ENCODE assay signal across 27 cellular contexts in the genomic region with DNA sequence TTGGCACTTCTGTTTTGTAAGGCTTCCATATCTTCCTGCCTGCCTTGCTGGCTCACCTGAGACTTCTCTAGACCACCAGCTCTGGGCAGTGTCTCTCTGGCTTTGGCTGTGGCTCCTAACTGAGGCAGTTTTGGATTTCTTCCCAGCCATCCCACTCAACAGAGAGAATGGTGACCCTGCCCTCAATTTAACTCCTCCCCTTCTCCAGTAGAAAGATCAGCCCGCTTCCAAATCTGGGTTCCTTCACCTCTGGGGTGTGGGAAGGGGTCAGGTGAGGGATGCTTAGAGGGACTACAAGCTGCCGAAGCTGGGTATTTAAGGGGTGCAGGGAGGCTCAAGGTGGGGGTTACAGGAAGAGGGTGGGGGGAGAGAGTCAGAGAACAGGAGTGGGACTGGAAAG.
"Had no signal": no experiment of that assay in that cellular context is flagged by ENCODE, and none has a peak within 500 bp of the region (broad histone marks: within the 10 kb centered on the region; RNA-seq: fewer than 3 reads in every experiment).

No MANE protein-coding gene starts in this region.

- H3K4me3 ChIP-seq: ascending aorta, SJCRH30 had no signal

- H3K36me3 ChIP-seq: WERI-Rb-1 had no signal

- H3K4me1 Mint-ChIP-seq: activated naive CD8-positive, alpha-beta T cell treated with anti-CD3 and anti-CD28 coated beads, Interleukin-2, amount 50 U/mL, for 24 hours; central memory CD8-positive, alpha-beta T cell had no signal

- H3K27ac ChIP-seq: ascending aorta, RWPE1, SJCRH30, WERI-Rb-1 had no signal

- H3K4me2 ChIP-seq: SK-N-SH had no signal

- H3K9me3 Mint-ChIP-seq: activated CD8-positive, alpha-beta T cell treated with anti-CD3 and anti-CD28 coated beads for 36 hours; activated naive CD8-positive, alpha-beta T cell treated with anti-CD3 and anti-CD28 coated beads, Interleukin-2, amount 50 U/mL, for 24 hours; activated T-cell treated with anti-CD3 and anti-CD28 coated beads, Interleukin-2, amount 50 U/mL, for 72 hours; brain; central memory CD8-positive, alpha-beta T cell had no signal

- H3K9me3 ChIP-seq: ascending aorta, SJCRH30, SK-N-SH had no signal

- H3K9me2 ChIP-seq: SK-N-SH had no signal

- H3K27me3 ChIP-seq: ascending aorta, SJCRH30 had no signal

- H3K27me3 Mint-ChIP-seq: activated CD8-positive, alpha-beta T cell treated with anti-CD3 and anti-CD28 coated beads for 36 hours; activated naive CD8-positive, alpha-beta T cell treated with anti-CD3 and anti-CD28 coated beads, Interleukin-2, amount 50 U/mL, for 24 hours; brain; central memory CD8-positive, alpha-beta T cell had no signal

- H3K4me1 ChIP-seq: ascending aorta, SJCRH30 had no signal

- H3K4me3 Mint-ChIP-seq: activated CD8-positive, alpha-beta T cell treated with anti-CD3 and anti-CD28 coated beads for 36 hours; activated naive CD8-positive, alpha-beta T cell treated with anti-CD3 and anti-CD28 coated beads, Interleukin-2, amount 50 U/mL, for 24 hours; activated T-cell treated with anti-CD3 and anti-CD28 coated beads, Interleukin-2, amount 50 U/mL, for 72 hours; brain; central memory CD8-positive, alpha-beta T cell had no signal

- H3K9ac ChIP-seq: SK-N-SH had no signal

- ATAC-seq: activated CD4-positive, CD25-positive, alpha-beta regulatory T cell treated with anti-CD3 and anti-CD28 coated beads, Interleukin-2, amount 50 U/mL, for 24 hours; activated CD8-positive, alpha-beta T cell treated with anti-CD3 and anti-CD28 coated beads for 36 hours; Panc1 had no signal

- DNase-seq: activated CD4-positive, alpha-beta T cell treated with anti-CD3 and anti-CD28 coated beads for 4 hours; activated CD8-positive, alpha-beta memory T cell treated with anti-CD3 and anti-CD28 coated beads, Interleukin-2, amount 50 U/mL, for 4 hours; activated CD8-positive, alpha-beta T cell treated with anti-CD3 and anti-CD28 coated beads for 36 hours; activated naive CD4-positive, alpha-beta T cell treated with anti-CD3 and anti-CD28 coated beads, Interleukin-2, amount 50 U/mL, for 16 hours; activated naive CD8-positive, alpha-beta T cell treated with anti-CD3 and anti-CD28 coated beads, Interleukin-2, amount 50 U/mL, for 24 hours; activated T-cell treated with anti-CD3 and anti-CD28 coated beads, Interleukin-2, amount 50 U/mL, for 72 hours; amniotic stem cell; Karpas-422; NCI-H1105 treated with DMSO at 0.1 percent for 48 hours; NCI-H1436 treated with DMSO at 0.1 percent for 48 hours; NCI-H187; NCI-H2081; NCI-H510A treated with DMSO at 0.1 percent for 48 hours; NCI-H69; NK-92 treated with Interleukin-12 subunit alpha and Interleukin-12 subunit beta, amount 100 ng/mL, for 24 hours; OCI-M1; Right ventricle myocardium superior; SJCRH30; SK-N-SH; T-helper 1 cell; WERI-Rb-1 had no signal

- H3K27ac Mint-ChIP-seq: activated CD8-positive, alpha-beta T cell treated with anti-CD3 and anti-CD28 coated beads for 36 hours; activated naive CD8-positive, alpha-beta T cell treated with anti-CD3 and anti-CD28 coated beads, Interleukin-2, amount 50 U/mL, for 24 hours; activated T-cell treated with anti-CD3 and anti-CD28 coated beads, Interleukin-2, amount 50 U/mL, for 72 hours had no signal
